ENCODE assay signal across 8 cellular contexts in genomic region chr14:49972199-49972671, GRCh38.
DNase-seq lines count a peak whose midpoint lies in the region; ATAC-seq and TF ChIP-seq lines count a peak whose summit lies in the region.

No MANE protein-coding gene starts in this region.

- POLR2A ChIA-PET in activated B cell treated with CpG ODN at 0.5 μM for 24 hours (lab: Charles Lee) = interaction anchor here (0.7 to 11.4 kb wide), 30 partner anchors 8 to 132 kb away, joined by 3 to 301 read pairs (median 10); partner anchors contain the start of gene ARF6

- no peak overlapping the region for H3K4me3 ChIP-seq in right atrium auricular region
- peak overlapping the region; percentile 29 for H3K4me3 ChIP-seq in stomach smooth muscle (ENCODE audit: low read length in 2 of 2)

- CTCF ChIA-PET in activated B cell treated with CpG ODN at 0.5 μM for 24 hours (lab: Charles Lee) = interaction anchor here (0.9 to 3.7 kb wide), 12 partner anchors 10 to 120 kb away, joined by 3 to 19 read pairs (median 8); partner anchors contain the start of genes ARF6 and NEMF

- H3K9ac ChIP-seq in stomach smooth muscle (ENCODE audit: low read length in 2 of 2) = peak overlapping the region in 1 of 2 donors; percentile 29

- no peaks in the 10 kb centered on the region for H3K36me3 Mint-ChIP-seq in activated B cell treated with CpG ODN at 0.5 μM for 24 hours (ENCODE audit: low read depth)

- peaks cover 75% of the 10 kb centered on the region for H3K4me1 Mint-ChIP-seq in activated B cell treated with CpG ODN at 0.5 μM for 24 hours

- H3K27me3 Mint-ChIP-seq in activated B cell treated with CpG ODN at 0.5 μM for 24 hours = no peaks in the 10 kb centered on the region

- H3K27ac ChIP-seq in right atrium auricular region (peak overlapping the region; percentile 52 to 61), stomach smooth muscle (ENCODE audit: low read length) (peak overlapping the region; percentile 66)

- peaks cover 0 to 38% of the 10 kb centered on the region in 2 donors for H3K4me1 ChIP-seq in right atrium auricular region
- H3K4me1 ChIP-seq in stomach smooth muscle (ENCODE audit: control insufficient read depth, insufficient read depth, low read length) = peaks cover 36% of the 10 kb centered on the region

- H3K9me3 Mint-ChIP-seq in activated B cell treated with CpG ODN at 0.5 μM for 24 hours = no peaks in the 10 kb centered on the region

- H3K4me3 Mint-ChIP-seq in activated B cell treated with CpG ODN at 0.5 μM for 24 hours = peak overlapping the region; percentile 44

- H3K27me3 ChIP-seq in right atrium auricular region (no peaks in the 10 kb centered on the region), stomach smooth muscle (ENCODE audit: control insufficient read depth in 1 of 2, insufficient read depth in 2 of 2, low read length in 2 of 2) (no peaks in the 10 kb centered on the region)

- H3K27ac Mint-ChIP-seq in activated B cell treated with CpG ODN at 0.5 μM for 24 hours = peak overlapping the region; percentile 96

- TF ChIP-seq CTCF in activated B cell treated with CpG ODN at 0.5 μM for 24 hours (IDR thresholded peaks at IDR 0.05) = no peak
- no peak for TF ChIP-seq CTCF in right atrium auricular region (IDR thresholded peaks at IDR 0.05)

- H3K36me3 ChIP-seq in right atrium auricular region (no peaks in the 10 kb centered on the region), stomach smooth muscle (ENCODE audit: control insufficient read depth in 2 of 2, insufficient read depth in 2 of 2, low read length in 2 of 2) (no peaks in the 10 kb centered on the region)

- intact Hi-C loops in activated B cell treated with CpG ODN at 0.5 μM for 24 hours (cut with micrococcal nuclease) = loop anchor here (10.0 kb wide), 1 partner anchor 263 kb away; the partner anchor contains the start of gene SOS2

- ATAC-seq in activated B cell treated with CpG ODN at 0.5 μM for 24 hours (ENCODE audit: low read depth) (no peak), HG02973 (IDR thresholded peaks at IDR 0.05; ENCODE audit: unreplicated experiment) (no peak), HG03571 (IDR thresholded peaks at IDR 0.05; ENCODE audit: unreplicated experiment) (no peak)

- DNase-seq in DMS 273 (lab: John Stamatoyannopoulos, UW; ENCODE audit: unreplicated experiment) (peak; percentile 89), M059J (ENCODE audit: low read depth) (peak; percentile 80), activated B cell treated with CpG ODN at 0.5 μM for 24 hours (no peak), right atrium auricular region (ENCODE audit: low spot score) (no peak), OCI-M2 (lab: John Stamatoyannopoulos, UW; ENCODE audit: unreplicated experiment) (no peak)

- H3K9me3 ChIP-seq in right atrium auricular region (no peaks in the 10 kb centered on the region), stomach smooth muscle (ENCODE audit: control insufficient read depth in 2 of 2, low read length in 2 of 2) (no peaks in the 10 kb centered on the region)

Comparison
In these comparisons a context has a peak if more than half of its experiments do, and no peak if none do; other contexts are left out.
1. DNase-seq: peak in DMS 273 (single experiment) and M059J (single experiment); none in activated B cell treated with CpG ODN at 0.5 μM for 24 hours (single experiment), right atrium auricular region (single experiment) and OCI-M2 (single experiment).
2. H3K4me3 ChIP-seq: peak in stomach smooth muscle (2 of 2); none in right atrium auricular region (0 of 2).